ENCODE assay signal across 8 cellular contexts in genomic region chr9:113150670-113151591, GRCh38. TPM values are rescaled to one million over a fixed set of nuclear protein-coding genes. Genes with fewer than 3 reads are reported as not detected.
DNase-seq lines count a peak whose midpoint lies in the region; ATAC-seq and TF ChIP-seq lines count a peak whose summit lies in the region.

Gene SLC31A2, plus strand, starts transcription at chr9:113151007. Its CDS starts 68 bp downstream, at chr9:113151075.

- TF ChIP-seq CTCF in chondrocyte (IDR thresholded peaks at IDR 0.05), result peak; percentile 74

- ATAC-seq in GM18873 (IDR thresholded peaks at IDR 0.05; ENCODE audit: low FRiP score, unreplicated experiment), result peak; percentile 74
- peak; percentile 94 for ATAC-seq in HG03139 (IDR thresholded peaks at IDR 0.05; ENCODE audit: unreplicated experiment)

- DNase-seq in AG08395 (ENCODE audit: low spot score) (peak; percentile 90), NCI-H226 (peak; percentile 75), chondrocyte (ENCODE audit: low spot score) (peak; percentile 97), kidney glomerular epithelial cell (lab: John Stamatoyannopoulos, UW) (peak; percentile 68)
- DNase-seq in activated CD4-positive, alpha-beta T cell treated with anti-CD3 and anti-CD28 coated beads for 1 hour, result peak; percentile 76
- DNase-seq in stimulated activated CD4-positive, alpha-beta T cell treated with anti-CD3 and anti-CD28 coated beads, Interleukin-15, amount 100 ng/mL, for 48 hours (ENCODE audit: low read depth in 2 of 2), result peak; percentile 79 to 85

- H3K9me3 Mint-ChIP-seq in chondrocyte (ENCODE audit: low read depth), result no peaks in the 10 kb centered on the region

- peaks cover 17% of the 10 kb centered on the region for H3K4me1 Mint-ChIP-seq in chondrocyte (ENCODE audit: low read depth)

- peak within 1 kb of the TSS; percentile 76 for H3K4me3 Mint-ChIP-seq in chondrocyte (ENCODE audit: unreplicated experiment)

- H3K36me3 Mint-ChIP-seq in chondrocyte (ENCODE audit: low read depth), result no peaks in the 10 kb centered on the region

- peaks cover 8% of the 10 kb centered on the region for H3K27me3 Mint-ChIP-seq in chondrocyte (ENCODE audit: low read depth)

- H3K27ac Mint-ChIP-seq in chondrocyte (ENCODE audit: unreplicated experiment), result no peak within 1 kb of the TSS

RNA-seq across cellular contexts. Expression of gene SLC31A2, which starts in this region (rescaled TPM):
- 4.2 to 6.1 TPM (median 5.8 TPM) in 3 replicates for total RNA-seq in chondrocyte

Comparison
In these comparisons a context has a peak if more than half of its experiments do, and no peak if none do; other contexts are left out.
1. Peak in every context shown above with its lines: DNase-seq and ATAC-seq.